ENCODE assay signal across 10 cellular contexts in the genomic region with DNA sequence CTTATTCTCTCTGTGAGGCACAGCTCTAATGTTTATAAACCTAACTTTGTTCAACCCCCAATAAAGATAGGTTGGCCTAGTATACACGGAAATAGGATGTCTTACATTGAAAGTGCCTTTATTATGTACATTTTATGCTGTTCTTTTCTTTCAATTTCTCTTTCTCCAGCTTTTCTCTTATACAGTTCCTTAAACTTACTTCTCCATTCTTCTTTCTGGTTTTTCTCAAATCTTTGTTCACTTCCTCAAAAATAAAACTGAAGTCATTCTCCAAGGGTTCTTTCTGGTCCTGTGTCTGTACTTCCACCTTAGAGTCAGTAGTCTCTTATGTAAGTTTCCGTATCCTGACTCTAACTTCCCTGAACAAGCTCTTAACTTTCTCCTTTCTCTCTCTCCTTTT. TPM values are rescaled to one million over a fixed set of nuclear protein-coding genes. Genes with fewer than 3 reads are reported as not detected.
DNase-seq lines count a peak whose midpoint lies in the region; TF ChIP-seq lines count a peak whose summit lies in the region.
"Had no signal": no experiment of that assay in that cellular context is flagged by ENCODE, and none has a peak within 500 bp of the region (broad histone marks: within the 10 kb centered on the region; RNA-seq: fewer than 3 reads in every experiment).

No MANE protein-coding gene starts in this region.

- 50 to 62% methylated on average over 2 of the region's 2 CpGs for WGBS in tibial nerve, 2 donors

- TF ChIP-seq CTCF in MCF 10A (IDR thresholded peaks at IDR 0.05; ENCODE audit: unreplicated experiment) = no peak
- no peak for TF ChIP-seq CTCF in breast epithelium (IDR thresholded peaks at IDR 0.05)
- no peak for TF ChIP-seq CTCF in tibial nerve (IDR thresholded peaks at IDR 0.05)
- TF ChIP-seq CTCF in GM10248 (IDR thresholded peaks at IDR 0.05; ENCODE audit: control extremely low read depth, extremely low read depth, low read depth, missing control alignments) = no peak

- TF ChIP-seq EP300 in tibial nerve (IDR thresholded peaks at IDR 0.05) = peak; percentile 59 to 63

- CTCF ChIA-PET in MCF 10A (lab: Yijun Ruan, JAX) = interaction anchor here (1.6 kb wide), 1 partner anchor 137 kb away, joined by 4 read pairs; no protein-coding TSS in a partner anchor
- CTCF ChIA-PET in GM10248 (lab: Yijun Ruan, JAX) = no interaction called here

- no peak overlapping the region for H3K4me3 Mint-ChIP-seq in MCF 10A (ENCODE audit: unreplicated experiment)

- POLR2A ChIA-PET in MCF 10A (lab: Yijun Ruan, JAX) (interaction anchor here (1.0 to 1.1 kb wide), 2 partner anchors 27 to 28 kb away, joined by 3 to 7 read pairs; a partner anchor contains a TSS), GM10248 (lab: Yijun Ruan, JAX) (no interaction called here)

- peak overlapping the region; percentile 81 for H3K27ac Mint-ChIP-seq in MCF 10A (ENCODE audit: low read depth, unreplicated experiment)

- H3K4me1 Mint-ChIP-seq in MCF 10A (ENCODE audit: insufficient read depth, unreplicated experiment) = peaks cover 29% of the 10 kb centered on the region

- no peaks in the 10 kb centered on the region for H3K27me3 Mint-ChIP-seq in MCF 10A (ENCODE audit: insufficient read depth, unreplicated experiment)

- H3K36me3 ChIP-seq in breast epithelium (no peaks in the 10 kb centered on the region), tibial nerve (no peaks in the 10 kb centered on the region)

- no peak for TF ChIP-seq POLR2A in breast epithelium (IDR thresholded peaks at IDR 0.05)
- TF ChIP-seq POLR2A in tibial nerve (IDR thresholded peaks at IDR 0.05) = no peak

- no peaks in the 10 kb centered on the region for H3K9me3 ChIP-seq in breast epithelium
- H3K9me3 ChIP-seq in tibial nerve = no peaks in the 10 kb centered on the region

- no peaks in the 10 kb centered on the region for H3K9me3 Mint-ChIP-seq in MCF 10A (ENCODE audit: unreplicated experiment)

- H3K4me1 ChIP-seq in breast epithelium (no peaks in the 10 kb centered on the region), tibial nerve (no peaks in the 10 kb centered on the region)

- H3K27ac ChIP-seq in breast epithelium = no peak overlapping the region
- peak overlapping the region in 1 of 4 donors; percentile 51 for H3K27ac ChIP-seq in tibial nerve

- DNase-seq in MCF 10A (ENCODE audit: unreplicated experiment) (no peak), breast epithelium (ENCODE audit: low spot score in 2 of 2) (no peak), SKM-1 (lab: John Stamatoyannopoulos, UW; ENCODE audit: unreplicated experiment) (peak; percentile 99), iris pigment epithelial cell (ENCODE audit: low read depth) (peak; percentile 9), tibial nerve (ENCODE audit: low spot score in 2 of 2) (no peak), GM10248 (ENCODE audit: extremely low spot score) (no peak), nucleus accumbens (lab: John Stamatoyannopoulos, UW) (no peak), RPMI8226 (no peak)
- DNase-seq: NCI-H446 had no signal

- intact Hi-C loops in MCF 10A (cut with micrococcal nuclease) (loop anchor here (1.0 kb wide), 1 partner anchor 29 kb away; no protein-coding TSS in a partner anchor), breast epithelium (cut with DNase I; ENCODE audit: low total_unique reads) (no loop called here)

- H3K4me3 ChIP-seq in breast epithelium (no peak overlapping the region), tibial nerve (no peak overlapping the region)

- no peaks in the 10 kb centered on the region for H3K27me3 ChIP-seq in breast epithelium
- no peaks in the 10 kb centered on the region for H3K27me3 ChIP-seq in tibial nerve

- no peaks in the 10 kb centered on the region for H3K36me3 Mint-ChIP-seq in MCF 10A (ENCODE audit: insufficient read depth, unreplicated experiment)
- H3K36me3 Mint-ChIP-seq: IgD-negative memory B cell had no signal

- BruUV-seq in MCF 10A (replicated peaks; lab: Mats Ljungman, UMichigan) = no TSS peak

RNA-seq across cellular contexts. Expression of a gene that starts 29.2 kb away (rescaled TPM):
- total RNA-seq in MCF 10A (2022) (379 and 392 TPM in 2 replicates), breast epithelium (100 to 1,000 TPM; 195 to 751 (median 536) TPM), tibial nerve (100 to 1,000 TPM in 1 of 4 donors, 10 to 100 TPM in 3; 69.1 to 270 (median 87.3) TPM)

Comparison
In these comparisons a context has a peak if more than half of its experiments do, and no peak if none do; other contexts are left out.
1. DNase-seq: peak in SKM-1 (single experiment) and iris pigment epithelial cell (single experiment); none in MCF 10A (single experiment), breast epithelium (0 of 2), tibial nerve (0 of 2), GM10248 (single experiment), nucleus accumbens (0 of 56) and RPMI8226 (single experiment).